In the genomic region with DNA sequence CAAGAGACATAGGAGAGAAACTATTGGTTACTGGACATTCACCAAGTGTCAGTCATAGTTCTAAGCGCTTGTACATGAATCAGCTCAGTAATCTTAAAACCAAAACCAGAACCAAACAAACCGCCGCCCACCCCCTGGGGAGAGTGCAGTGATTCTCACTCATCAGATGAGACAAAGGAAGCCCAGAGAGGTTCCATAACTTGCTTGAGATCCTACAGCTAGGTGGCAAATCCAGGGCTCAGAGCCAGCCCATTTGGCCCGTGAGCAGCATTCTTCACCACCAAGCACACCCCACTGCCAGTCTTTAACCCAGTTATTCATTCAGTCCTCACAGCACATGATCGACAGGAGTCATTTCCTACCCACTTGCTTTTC, we compare ENCODE assay signal across 8 cellular contexts. TPM values are rescaled to one million over a fixed set of nuclear protein-coding genes. Genes with fewer than 3 reads are reported as not detected.
DNase-seq lines count a peak whose midpoint lies in the region; ATAC-seq, FAIRE-seq and TF ChIP-seq lines count a peak whose summit lies in the region.

No MANE protein-coding gene starts in this region.

- peak overlapping the region; percentile 68 for H3K4me2 ChIP-seq in BLaER1
- H3K4me2 ChIP-seq in keratinocyte (ENCODE audit: control insufficient read depth, extremely low read depth, insufficient read depth, low read depth, low read length): peak overlapping the region; percentile 75

- DNase-seq in SK-N-MC (ENCODE audit: low read depth, low spot score) (no peak), amniotic epithelial cell (ENCODE audit: low read depth) (peak; percentile 71), keratinocyte (ENCODE audit: low read depth, low spot score) (no peak), NCI-H2107 treated with DMSO at 0.1 percent for 48 hours (lab: John Stamatoyannopoulos, UW; ENCODE audit: unreplicated experiment) (no peak)
- DNase-seq in stimulated activated CD4-positive, alpha-beta T cell treated with anti-CD3 and anti-CD28 coated beads, Interleukin-2, amount 100 ng/mL, for 4 hours (ENCODE audit: low read depth): peak; percentile 74

- H4K20me1 ChIP-seq in BLaER1 (no peaks in the 10 kb centered on the region), keratinocyte (ENCODE audit: control insufficient read depth, extremely low read depth, insufficient read depth, low read length) (no peaks in the 10 kb centered on the region)

- peak; percentile 85 for ATAC-seq in HG03159 (IDR thresholded peaks at IDR 0.05; ENCODE audit: unreplicated experiment)

- H3K9ac ChIP-seq in BLaER1 (0 out of 2 replicates have a peak overlapping the region, but pooled peaks have one; percentile 34), SK-N-MC (ENCODE audit: insufficient read length) (no peak overlapping the region), keratinocyte (ENCODE audit: control insufficient read depth, extremely low read depth, insufficient read depth, low read length) (peak overlapping the region; percentile 68)

- H3K4me1 ChIP-seq in BLaER1: peaks cover 20% of the 10 kb centered on the region
- peaks cover 27% of the 10 kb centered on the region for H3K4me1 ChIP-seq in keratinocyte (ENCODE audit: control insufficient read depth, extremely low read depth, insufficient read depth, low read length)

- FAIRE-seq in keratinocyte (lab: Jason Lieb, UNC): peak; percentile 49

- H3K9me1 ChIP-seq in keratinocyte (ENCODE audit: control insufficient read depth, extremely low read depth, insufficient read depth, low read length): peaks cover 2% of the 10 kb centered on the region

- H3K4me3 ChIP-seq in BLaER1 (peak overlapping the region; percentile 51), SK-N-MC (peak overlapping the region; percentile 54), keratinocyte (ENCODE audit: control insufficient read depth in 2 of 3, extremely low read depth in 1 of 3, insufficient read depth in 2 of 3, low read depth in 1 of 3, low read length in 3 of 3) (peak overlapping the region; percentile 31 to 62 (median 39))

- H3K27ac ChIP-seq in BLaER1 (0 out of 2 replicates have a peak overlapping the region, but pooled peaks have one; percentile 3), SK-N-MC (no peak overlapping the region), keratinocyte (ENCODE audit: control insufficient read depth, insufficient read depth, low read length) (peak overlapping the region; percentile 51)

- H3K36me3 ChIP-seq in BLaER1 (no peaks in the 10 kb centered on the region), SK-N-MC (ENCODE audit: insufficient read depth, low read length) (no peaks in the 10 kb centered on the region), keratinocyte (ENCODE audit: control insufficient read depth in 2 of 2, extremely low read depth in 1 of 2, insufficient read depth in 2 of 2, low read length in 2 of 2) (no peaks in the 10 kb centered on the region)

- H3K9me3 ChIP-seq in BLaER1 (no peaks in the 10 kb centered on the region), SK-N-MC (ENCODE audit: low read depth, low read length) (no peaks in the 10 kb centered on the region), keratinocyte (ENCODE audit: control insufficient read depth, low read depth, low read length) (no peaks in the 10 kb centered on the region)

- no peaks in the 10 kb centered on the region for H3K27me3 ChIP-seq in BLaER1
- no peaks in the 10 kb centered on the region for H3K27me3 ChIP-seq in keratinocyte (ENCODE audit: control insufficient read depth, extremely low read depth, insufficient read depth, low read length)

- dilution Hi-C loops in keratinocyte (cut with MboI; ENCODE audit: extremely low pct_ligation_motif_present, low sequenced_read_pairs): no loop called here

- no peaks in the 10 kb centered on the region for H3K79me2 ChIP-seq in keratinocyte (ENCODE audit: control insufficient read depth, insufficient read depth, low read length)

- H2AFZ ChIP-seq in keratinocyte (ENCODE audit: control insufficient read depth, low read length): no peak overlapping the region

- TF ChIP-seq CTCF in keratinocyte (optimal IDR thresholded peaks at IDR 0.05 in 1 of 3, IDR thresholded peaks at IDR 0.05 in 1 of 3, conservative IDR thresholded peaks at IDR 0.05 in 1 of 3; ENCODE audit: extremely low read depth in 1 of 3, insufficient read depth in 2 of 3, low read length in 3 of 3): peak in 2 of 3 experiments; percentile 18 to 22

- TF ChIP-seq POLR2A in GM19193 (IDR thresholded peaks at IDR 0.05; ENCODE audit: extremely low read depth, insufficient read depth, insufficient read length): peak; percentile 41

RNA-seq across cellular contexts. Expression of gene RGS9, which starts 37.2 kb away (rescaled TPM):
- 2.1 to 4.8 TPM (median 2.3 TPM) in 3 replicates for polyA plus RNA-seq in keratinocyte
- 1.2 TPM for polyA plus RNA-seq in keratinocyte (2011; ENCODE audit: low read depth)
- polyA plus RNA-seq in keratinocyte (2011; cell fraction: cytosol; rRNA removed): 2.6 and 4.0 TPM in 2 replicates
- 1.1 and 1.7 TPM in 2 replicates for polyA plus RNA-seq in keratinocyte (2011; cell fraction: nucleus; rRNA removed)
- 1.2 and 3.0 TPM in 2 replicates for polyA plus RNA-seq in keratinocyte (2012; ENCODE audit: low replicate concordance)
- polyA minus RNA-seq in keratinocyte: 0.92 to 1.9 TPM (median 1.1 TPM) in 3 replicates
- 1.5 TPM for polyA minus RNA-seq in keratinocyte (2011; cell fraction: cytosol; rRNA and poly(A)+ RNA removed)
- 0.53 and 1.6 TPM in 2 replicates for polyA minus RNA-seq in keratinocyte (2011; cell fraction: nucleus; rRNA and poly(A)+ RNA removed)

RNA-seq across cellular contexts. Expression of gene GNA13, which starts 43.4 kb away (rescaled TPM):
- polyA plus RNA-seq in keratinocyte: 23.6 to 38.9 TPM (median 27.3 TPM) in 3 replicates
- 12.4 TPM for polyA plus RNA-seq in keratinocyte (2011; ENCODE audit: low read depth)
- polyA plus RNA-seq in keratinocyte (2011; cell fraction: cytosol; rRNA removed): 19.1 and 39.8 TPM in 2 replicates
- 16.0 and 23.5 TPM in 2 replicates for polyA plus RNA-seq in keratinocyte (2011; cell fraction: nucleus; rRNA removed)
- polyA plus RNA-seq in keratinocyte (2012; ENCODE audit: low replicate concordance): 20.7 and 23.7 TPM in 2 replicates
- 13.7 to 58.7 TPM (median 32.2 TPM) in 3 replicates for polyA minus RNA-seq in keratinocyte
- polyA minus RNA-seq in keratinocyte (2011; cell fraction: cytosol; rRNA and poly(A)+ RNA removed): 26.9 TPM
- 18.5 and 31.6 TPM in 2 replicates for polyA minus RNA-seq in keratinocyte (2011; cell fraction: nucleus; rRNA and poly(A)+ RNA removed)

Comparison
In these comparisons a context has a peak if more than half of its experiments do, and no peak if none do; other contexts are left out.
1. DNase-seq: peak in amniotic epithelial cell (single experiment) and stimulated activated CD4-positive, alpha-beta T cell treated with anti-CD3 and anti-CD28 coated beads, Interleukin-2, amount 100 ng/mL, for 4 hours (single experiment); none in SK-N-MC (single experiment), keratinocyte (single experiment) and NCI-H2107 treated with DMSO at 0.1 percent for 48 hours (single experiment).
2. Peak in every context shown above with its lines, with median percentiles within 50 percentile points of each other: H3K4me3 ChIP-seq.